In the genomic region with DNA sequence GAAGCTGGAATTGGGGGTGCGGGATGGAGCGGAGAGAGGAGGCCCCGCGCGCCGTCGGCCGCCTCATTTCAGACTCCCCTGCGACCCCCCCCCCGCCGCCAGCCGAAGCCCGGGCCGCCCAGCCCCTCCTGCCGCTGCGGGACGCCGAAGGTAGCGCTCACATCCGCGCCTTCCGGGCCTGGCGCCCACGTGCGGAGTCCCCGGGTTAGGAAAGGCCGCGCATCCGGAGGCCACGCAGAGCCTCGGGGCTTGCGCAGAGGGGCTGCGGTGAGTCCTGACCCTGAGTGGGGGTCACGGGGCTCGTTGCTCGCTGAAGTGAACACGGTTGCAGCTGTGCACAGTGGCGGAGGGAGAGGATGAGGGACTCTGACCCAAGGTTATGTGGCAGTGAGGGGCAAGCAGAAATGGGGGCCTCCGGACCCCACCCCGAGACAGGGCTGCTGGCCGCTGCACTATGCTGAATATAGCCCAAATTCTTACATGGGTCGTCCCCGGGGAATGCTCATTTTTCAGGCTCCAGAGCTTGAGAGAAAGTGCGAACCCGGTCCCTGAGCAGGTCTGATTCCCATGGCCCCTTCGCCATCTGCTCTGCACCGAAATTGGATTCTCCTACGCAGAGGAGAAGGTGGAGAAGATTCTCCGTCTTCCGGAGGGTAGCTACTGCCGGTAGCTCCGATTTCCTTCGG, we compare ENCODE assay signal across 1 cellular context.
A peak's percentile ranks its signal among the peaks of the same experiment; 100 is the strongest.
TF ChIP-seq lines count a peak whose summit lies in the region.

No MANE protein-coding gene starts in this region.

TF ChIP-seq in HepG2, 621 proteins besides CTCF, POLR2A, EP300 and RAD21 (continued from another document and continues in another):
- TF ChIP-seq ZNF720 (CRISPR knock-in tag; IDR thresholded peaks at IDR 0.05) (no peak), GABPB1 (CRISPR knock-in tag; IDR thresholded peaks at IDR 0.05) (peak; percentile 76), ZNF530 (CRISPR knock-in tag; IDR thresholded peaks at IDR 0.05; ENCODE audit: low read depth) (no peak), RFXANK (CRISPR knock-in tag; IDR thresholded peaks at IDR 0.05) (no peak), SIN3A (IDR thresholded peaks at IDR 0.05; ENCODE audit: borderline replicate concordance, low read depth, low read length) (no peak), MED8 (CRISPR knock-in tag; IDR thresholded peaks at IDR 0.05; ENCODE audit: insufficient replicate concordance) (peak; percentile 6), ZNF296 (CRISPR knock-in tag; conservative IDR thresholded peaks at IDR 0.05) (no peak), SMARCE1 (IDR thresholded peaks at IDR 0.05; ENCODE audit: borderline replicate concordance) (no peak), NFE2 (CRISPR knock-in tag; IDR thresholded peaks at IDR 0.05) (no peak), RBFOX2 (IDR thresholded peaks at IDR 0.05; ENCODE audit: low read depth, low read length) (peak; percentile 64; the same call in 1 of the 2 replicates), DNMT3B (CRISPR knock-in tag; conservative IDR thresholded peaks at IDR 0.05) (no peak), ZNF552 (CRISPR knock-in tag; IDR thresholded peaks at IDR 0.05; ENCODE audit: borderline replicate concordance) (0 out of 2 replicates have a peak, but pooled peaks have one; percentile 68), ZNF326 (CRISPR knock-in tag; IDR thresholded peaks at IDR 0.05; ENCODE audit: borderline replicate concordance) (no peak), ZNF589 (CRISPR knock-in tag; conservative IDR thresholded peaks at IDR 0.05) (peak; percentile 77; the same call in 1 of the 2 replicates), RBM39 (IDR thresholded peaks at IDR 0.05; ENCODE audit: low read depth, low read length, poor library complexity, severe bottlenecking) (no peak), ZNF746 (CRISPR knock-in tag; IDR thresholded peaks at IDR 0.05) (0 out of 2 replicates have a peak, but pooled peaks have one; percentile 26), SMYD3 (CRISPR knock-in tag; IDR thresholded peaks at IDR 0.05) (no peak), ZNF782 (CRISPR knock-in tag; IDR thresholded peaks at IDR 0.05; ENCODE audit: borderline replicate concordance) (peak; percentile 79; the same call in 1 of the 2 replicates), FOXK2 (IDR thresholded peaks at IDR 0.05) (no peak), ARHGAP35 (CRISPR knock-in tag; IDR thresholded peaks at IDR 0.05; ENCODE audit: borderline replicate concordance) (no peak), ZNF331 (CRISPR knock-in tag; IDR thresholded peaks at IDR 0.05) (no peak), MAFK (conservative IDR thresholded peaks at IDR 0.05 in 1 of 2, IDR thresholded peaks at IDR 0.05 in 1 of 2; ENCODE audit: low read length in 2 of 2) (no peak), ZNF652 (CRISPR knock-in tag; IDR thresholded peaks at IDR 0.05; ENCODE audit: borderline replicate concordance, low read depth) (no peak), KDM3A (CRISPR knock-in tag; IDR thresholded peaks at IDR 0.05; ENCODE audit: low read depth) (no peak), MAZ (IDR thresholded peaks at IDR 0.05; ENCODE audit: borderline replicate concordance, low read depth, low read length) (no peak), MAZ (CRISPR knock-in tag; IDR thresholded peaks at IDR 0.05; ENCODE audit: low read depth) (no peak), RCOR2 (CRISPR knock-in tag; IDR thresholded peaks at IDR 0.05) (no peak)
- TF ChIP-seq, protein P1, sequence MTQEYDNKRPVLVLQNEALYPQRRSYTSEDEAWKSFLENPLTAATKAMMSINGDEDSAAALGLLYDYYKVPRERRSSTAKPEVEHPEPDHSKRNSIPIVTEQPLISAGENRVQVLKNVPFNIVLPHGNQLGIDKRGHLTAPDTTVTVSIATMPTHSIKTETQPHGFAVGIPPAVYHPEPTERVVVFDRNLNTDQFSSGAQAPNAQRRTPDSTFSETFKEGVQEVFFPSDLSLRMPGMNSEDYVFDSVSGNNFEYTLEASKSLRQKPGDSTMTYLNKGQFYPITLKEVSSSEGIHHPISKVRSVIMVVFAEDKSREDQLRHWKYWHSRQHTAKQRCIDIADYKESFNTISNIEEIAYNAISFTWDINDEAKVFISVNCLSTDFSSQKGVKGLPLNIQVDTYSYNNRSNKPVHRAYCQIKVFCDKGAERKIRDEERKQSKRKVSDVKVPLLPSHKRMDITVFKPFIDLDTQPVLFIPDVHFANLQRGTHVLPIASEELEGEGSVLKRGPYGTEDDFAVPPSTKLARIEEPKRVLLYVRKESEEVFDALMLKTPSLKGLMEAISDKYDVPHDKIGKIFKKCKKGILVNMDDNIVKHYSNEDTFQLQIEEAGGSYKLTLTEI (CRISPR knock-in tag; conservative IDR thresholded peaks at IDR 0.05), result no peak
- TF ChIP-seq, protein P2, sequence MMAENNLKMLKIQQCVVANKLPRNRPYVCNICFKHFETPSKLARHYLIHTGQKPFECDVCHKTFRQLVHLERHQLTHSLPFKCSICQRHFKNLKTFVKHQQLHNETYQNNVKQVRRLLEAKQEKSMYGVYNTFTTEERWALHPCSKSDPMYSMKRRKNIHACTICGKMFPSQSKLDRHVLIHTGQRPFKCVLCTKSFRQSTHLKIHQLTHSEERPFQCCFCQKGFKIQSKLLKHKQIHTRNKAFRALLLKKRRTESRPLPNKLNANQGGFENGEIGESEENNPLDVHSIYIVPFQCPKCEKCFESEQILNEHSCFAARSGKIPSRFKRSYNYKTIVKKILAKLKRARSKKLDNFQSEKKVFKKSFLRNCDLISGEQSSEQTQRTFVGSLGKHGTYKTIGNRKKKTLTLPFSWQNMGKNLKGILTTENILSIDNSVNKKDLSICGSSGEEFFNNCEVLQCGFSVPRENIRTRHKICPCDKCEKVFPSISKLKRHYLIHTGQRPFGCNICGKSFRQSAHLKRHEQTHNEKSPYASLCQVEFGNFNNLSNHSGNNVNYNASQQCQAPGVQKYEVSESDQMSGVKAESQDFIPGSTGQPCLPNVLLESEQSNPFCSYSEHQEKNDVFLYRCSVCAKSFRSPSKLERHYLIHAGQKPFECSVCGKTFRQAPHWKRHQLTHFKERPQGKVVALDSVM (CRISPR knock-in tag; IDR thresholded peaks at IDR 0.05), result no peak
- TF ChIP-seq, protein P3, sequence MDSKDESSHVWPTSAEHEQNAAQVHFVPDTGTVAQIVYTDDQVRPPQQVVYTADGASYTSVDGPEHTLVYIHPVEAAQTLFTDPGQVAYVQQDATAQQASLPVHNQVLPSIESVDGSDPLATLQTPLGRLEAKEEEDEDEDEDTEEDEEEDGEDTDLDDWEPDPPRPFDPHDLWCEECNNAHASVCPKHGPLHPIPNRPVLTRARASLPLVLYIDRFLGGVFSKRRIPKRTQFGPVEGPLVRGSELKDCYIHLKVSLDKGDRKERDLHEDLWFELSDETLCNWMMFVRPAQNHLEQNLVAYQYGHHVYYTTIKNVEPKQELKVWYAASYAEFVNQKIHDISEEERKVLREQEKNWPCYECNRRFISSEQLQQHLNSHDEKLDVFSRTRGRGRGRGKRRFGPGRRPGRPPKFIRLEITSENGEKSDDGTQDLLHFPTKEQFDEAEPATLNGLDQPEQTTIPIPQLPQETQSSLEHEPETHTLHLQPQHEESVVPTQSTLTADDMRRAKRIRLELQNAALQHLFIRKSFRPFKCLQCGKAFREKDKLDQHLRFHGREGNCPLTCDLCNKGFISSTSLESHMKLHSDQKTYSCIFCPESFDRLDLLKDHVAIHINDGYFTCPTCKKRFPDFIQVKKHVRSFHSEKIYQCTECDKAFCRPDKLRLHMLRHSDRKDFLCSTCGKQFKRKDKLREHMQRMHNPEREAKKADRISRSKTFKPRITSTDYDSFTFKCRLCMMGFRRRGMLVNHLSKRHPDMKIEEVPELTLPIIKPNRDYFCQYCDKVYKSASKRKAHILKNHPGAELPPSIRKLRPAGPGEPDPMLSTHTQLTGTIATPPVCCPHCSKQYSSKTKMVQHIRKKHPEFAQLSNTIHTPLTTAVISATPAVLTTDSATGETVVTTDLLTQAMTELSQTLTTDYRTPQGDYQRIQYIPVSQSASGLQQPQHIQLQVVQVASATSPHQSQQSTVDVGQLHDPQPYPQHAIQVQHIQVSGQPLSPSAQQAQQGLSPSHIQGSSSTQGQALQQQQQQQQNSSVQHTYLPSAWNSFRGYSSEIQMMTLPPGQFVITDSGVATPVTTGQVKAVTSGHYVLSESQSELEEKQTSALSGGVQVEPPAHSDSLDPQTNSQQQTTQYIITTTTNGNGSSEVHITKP (CRISPR knock-in tag; IDR thresholded peaks at IDR 0.05; ENCODE audit: low read depth), result no peak
- TF ChIP-seq, protein P4, sequence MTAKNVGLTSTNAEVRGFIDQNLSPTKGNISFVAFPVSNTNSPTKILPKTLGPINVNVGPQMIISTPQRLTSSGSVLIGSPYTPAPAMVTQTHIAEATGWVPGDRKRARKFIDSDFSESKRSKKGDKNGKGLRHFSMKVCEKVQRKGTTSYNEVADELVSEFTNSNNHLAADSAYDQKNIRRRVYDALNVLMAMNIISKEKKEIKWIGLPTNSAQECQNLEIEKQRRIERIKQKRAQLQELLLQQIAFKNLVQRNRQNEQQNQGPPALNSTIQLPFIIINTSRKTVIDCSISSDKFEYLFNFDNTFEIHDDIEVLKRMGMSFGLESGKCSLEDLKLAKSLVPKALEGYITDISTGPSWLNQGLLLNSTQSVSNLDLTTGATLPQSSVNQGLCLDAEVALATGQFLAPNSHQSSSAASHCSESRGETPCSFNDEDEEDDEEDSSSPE (CRISPR knock-in tag; IDR thresholded peaks at IDR 0.05), result peak; percentile 53; the same call in 1 of the 2 replicates
- TF ChIP-seq, protein P5, sequence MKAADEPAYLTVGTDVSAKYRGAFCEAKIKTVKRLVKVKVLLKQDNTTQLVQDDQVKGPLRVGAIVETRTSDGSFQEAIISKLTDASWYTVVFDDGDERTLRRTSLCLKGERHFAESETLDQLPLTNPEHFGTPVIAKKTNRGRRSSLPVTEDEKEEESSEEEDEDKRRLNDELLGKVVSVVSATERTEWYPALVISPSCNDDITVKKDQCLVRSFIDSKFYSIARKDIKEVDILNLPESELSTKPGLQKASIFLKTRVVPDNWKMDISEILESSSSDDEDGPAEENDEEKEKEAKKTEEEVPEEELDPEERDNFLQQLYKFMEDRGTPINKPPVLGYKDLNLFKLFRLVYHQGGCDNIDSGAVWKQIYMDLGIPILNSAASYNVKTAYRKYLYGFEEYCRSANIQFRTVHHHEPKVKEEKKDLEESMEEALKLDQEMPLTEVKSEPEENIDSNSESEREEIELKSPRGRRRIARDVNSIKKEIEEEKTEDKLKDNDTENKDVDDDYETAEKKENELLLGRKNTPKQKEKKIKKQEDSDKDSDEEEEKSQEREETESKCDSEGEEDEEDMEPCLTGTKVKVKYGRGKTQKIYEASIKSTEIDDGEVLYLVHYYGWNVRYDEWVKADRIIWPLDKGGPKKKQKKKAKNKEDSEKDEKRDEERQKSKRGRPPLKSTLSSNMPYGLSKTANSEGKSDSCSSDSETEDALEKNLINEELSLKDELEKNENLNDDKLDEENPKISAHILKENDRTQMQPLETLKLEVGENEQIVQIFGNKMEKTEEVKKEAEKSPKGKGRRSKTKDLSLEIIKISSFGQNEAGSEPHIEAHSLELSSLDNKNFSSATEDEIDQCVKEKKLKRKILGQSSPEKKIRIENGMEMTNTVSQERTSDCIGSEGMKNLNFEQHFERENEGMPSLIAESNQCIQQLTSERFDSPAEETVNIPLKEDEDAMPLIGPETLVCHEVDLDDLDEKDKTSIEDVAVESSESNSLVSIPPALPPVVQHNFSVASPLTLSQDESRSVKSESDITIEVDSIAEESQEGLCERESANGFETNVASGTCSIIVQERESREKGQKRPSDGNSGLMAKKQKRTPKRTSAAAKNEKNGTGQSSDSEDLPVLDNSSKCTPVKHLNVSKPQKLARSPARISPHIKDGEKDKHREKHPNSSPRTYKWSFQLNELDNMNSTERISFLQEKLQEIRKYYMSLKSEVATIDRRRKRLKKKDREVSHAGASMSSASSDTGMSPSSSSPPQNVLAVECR (CRISPR knock-in tag; IDR thresholded peaks at IDR 0.05; ENCODE audit: borderline replicate concordance), result no peak; the same call in 1 of the 2 replicates
- TF ChIP-seq, protein P6, sequence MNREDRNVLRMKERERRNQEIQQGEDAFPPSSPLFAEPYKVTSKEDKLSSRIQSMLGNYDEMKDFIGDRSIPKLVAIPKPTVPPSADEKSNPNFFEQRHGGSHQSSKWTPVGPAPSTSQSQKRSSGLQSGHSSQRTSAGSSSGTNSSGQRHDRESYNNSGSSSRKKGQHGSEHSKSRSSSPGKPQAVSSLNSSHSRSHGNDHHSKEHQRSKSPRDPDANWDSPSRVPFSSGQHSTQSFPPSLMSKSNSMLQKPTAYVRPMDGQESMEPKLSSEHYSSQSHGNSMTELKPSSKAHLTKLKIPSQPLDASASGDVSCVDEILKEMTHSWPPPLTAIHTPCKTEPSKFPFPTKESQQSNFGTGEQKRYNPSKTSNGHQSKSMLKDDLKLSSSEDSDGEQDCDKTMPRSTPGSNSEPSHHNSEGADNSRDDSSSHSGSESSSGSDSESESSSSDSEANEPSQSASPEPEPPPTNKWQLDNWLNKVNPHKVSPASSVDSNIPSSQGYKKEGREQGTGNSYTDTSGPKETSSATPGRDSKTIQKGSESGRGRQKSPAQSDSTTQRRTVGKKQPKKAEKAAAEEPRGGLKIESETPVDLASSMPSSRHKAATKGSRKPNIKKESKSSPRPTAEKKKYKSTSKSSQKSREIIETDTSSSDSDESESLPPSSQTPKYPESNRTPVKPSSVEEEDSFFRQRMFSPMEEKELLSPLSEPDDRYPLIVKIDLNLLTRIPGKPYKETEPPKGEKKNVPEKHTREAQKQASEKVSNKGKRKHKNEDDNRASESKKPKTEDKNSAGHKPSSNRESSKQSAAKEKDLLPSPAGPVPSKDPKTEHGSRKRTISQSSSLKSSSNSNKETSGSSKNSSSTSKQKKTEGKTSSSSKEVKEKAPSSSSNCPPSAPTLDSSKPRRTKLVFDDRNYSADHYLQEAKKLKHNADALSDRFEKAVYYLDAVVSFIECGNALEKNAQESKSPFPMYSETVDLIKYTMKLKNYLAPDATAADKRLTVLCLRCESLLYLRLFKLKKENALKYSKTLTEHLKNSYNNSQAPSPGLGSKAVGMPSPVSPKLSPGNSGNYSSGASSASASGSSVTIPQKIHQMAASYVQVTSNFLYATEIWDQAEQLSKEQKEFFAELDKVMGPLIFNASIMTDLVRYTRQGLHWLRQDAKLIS (CRISPR knock-in tag; IDR thresholded peaks at IDR 0.05), result no peak
- TF ChIP-seq, protein P7, sequence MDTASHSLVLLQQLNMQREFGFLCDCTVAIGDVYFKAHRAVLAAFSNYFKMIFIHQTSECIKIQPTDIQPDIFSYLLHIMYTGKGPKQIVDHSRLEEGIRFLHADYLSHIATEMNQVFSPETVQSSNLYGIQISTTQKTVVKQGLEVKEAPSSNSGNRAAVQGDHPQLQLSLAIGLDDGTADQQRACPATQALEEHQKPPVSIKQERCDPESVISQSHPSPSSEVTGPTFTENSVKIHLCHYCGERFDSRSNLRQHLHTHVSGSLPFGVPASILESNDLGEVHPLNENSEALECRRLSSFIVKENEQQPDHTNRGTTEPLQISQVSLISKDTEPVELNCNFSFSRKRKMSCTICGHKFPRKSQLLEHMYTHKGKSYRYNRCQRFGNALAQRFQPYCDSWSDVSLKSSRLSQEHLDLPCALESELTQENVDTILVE (CRISPR knock-in tag; IDR thresholded peaks at IDR 0.05), result no peak
- TF ChIP-seq, protein P8, sequence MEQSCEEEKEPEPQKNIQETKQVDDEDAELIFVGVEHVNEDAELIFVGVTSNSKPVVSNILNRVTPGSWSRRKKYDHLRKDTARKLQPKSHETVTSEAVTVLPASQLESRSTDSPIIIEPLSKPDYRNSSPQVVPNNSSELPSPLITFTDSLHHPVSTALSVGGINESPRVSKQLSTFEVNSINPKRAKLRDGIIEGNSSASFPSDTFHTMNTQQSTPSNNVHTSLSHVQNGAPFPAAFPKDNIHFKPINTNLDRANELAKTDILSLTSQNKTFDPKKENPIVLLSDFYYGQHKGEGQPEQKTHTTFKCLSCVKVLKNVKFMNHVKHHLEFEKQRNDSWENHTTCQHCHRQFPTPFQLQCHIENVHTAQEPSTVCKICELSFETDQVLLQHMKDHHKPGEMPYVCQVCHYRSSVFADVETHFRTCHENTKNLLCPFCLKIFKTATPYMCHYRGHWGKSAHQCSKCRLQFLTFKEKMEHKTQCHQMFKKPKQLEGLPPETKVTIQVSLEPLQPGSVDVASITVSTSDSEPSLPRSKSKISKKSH (CRISPR knock-in tag; IDR thresholded peaks at IDR 0.05; ENCODE audit: borderline replicate concordance), result 0 out of 2 replicates have a peak, but pooled peaks have one; percentile 41
